ENCODE assay signal across 1 cellular context in genomic region chr1:169779150-169779549, GRCh38.
TF ChIP-seq lines count a peak whose summit lies in the region.

No MANE protein-coding gene starts in this region.

TF ChIP-seq in HepG2, 621 proteins besides CTCF, POLR2A, EP300 and RAD21:
- TF ChIP-seq ZNF33B (CRISPR knock-in tag; IDR thresholded peaks at IDR 0.05), result no peak
- TF ChIP-seq ZBED4 (CRISPR knock-in tag; IDR thresholded peaks at IDR 0.05; ENCODE audit: borderline replicate concordance), result no peak
- TF ChIP-seq ZSCAN12 (CRISPR knock-in tag; IDR thresholded peaks at IDR 0.05), result no peak
- no peak for TF ChIP-seq SNAPC5 (CRISPR knock-in tag; IDR thresholded peaks at IDR 0.05; ENCODE audit: borderline replicate concordance)
- no peak for TF ChIP-seq NPAS2 (CRISPR knock-in tag; IDR thresholded peaks at IDR 0.05; ENCODE audit: borderline replicate concordance)
- no peak for TF ChIP-seq SALL1 (CRISPR knock-in tag; IDR thresholded peaks at IDR 0.05)
- TF ChIP-seq ATRX (CRISPR knock-in tag; IDR thresholded peaks at IDR 0.05; ENCODE audit: borderline replicate concordance), result no peak
- TF ChIP-seq JDP2 (CRISPR knock-in tag; IDR thresholded peaks at IDR 0.05; ENCODE audit: borderline replicate concordance), result no peak
- no peak for TF ChIP-seq ZNF543 (CRISPR knock-in tag; IDR thresholded peaks at IDR 0.05)
- no peak for TF ChIP-seq ZNF33A (CRISPR knock-in tag; IDR thresholded peaks at IDR 0.05; ENCODE audit: borderline replicate concordance)
